ENCODE assay signal across 1 cellular context in the genomic region with DNA sequence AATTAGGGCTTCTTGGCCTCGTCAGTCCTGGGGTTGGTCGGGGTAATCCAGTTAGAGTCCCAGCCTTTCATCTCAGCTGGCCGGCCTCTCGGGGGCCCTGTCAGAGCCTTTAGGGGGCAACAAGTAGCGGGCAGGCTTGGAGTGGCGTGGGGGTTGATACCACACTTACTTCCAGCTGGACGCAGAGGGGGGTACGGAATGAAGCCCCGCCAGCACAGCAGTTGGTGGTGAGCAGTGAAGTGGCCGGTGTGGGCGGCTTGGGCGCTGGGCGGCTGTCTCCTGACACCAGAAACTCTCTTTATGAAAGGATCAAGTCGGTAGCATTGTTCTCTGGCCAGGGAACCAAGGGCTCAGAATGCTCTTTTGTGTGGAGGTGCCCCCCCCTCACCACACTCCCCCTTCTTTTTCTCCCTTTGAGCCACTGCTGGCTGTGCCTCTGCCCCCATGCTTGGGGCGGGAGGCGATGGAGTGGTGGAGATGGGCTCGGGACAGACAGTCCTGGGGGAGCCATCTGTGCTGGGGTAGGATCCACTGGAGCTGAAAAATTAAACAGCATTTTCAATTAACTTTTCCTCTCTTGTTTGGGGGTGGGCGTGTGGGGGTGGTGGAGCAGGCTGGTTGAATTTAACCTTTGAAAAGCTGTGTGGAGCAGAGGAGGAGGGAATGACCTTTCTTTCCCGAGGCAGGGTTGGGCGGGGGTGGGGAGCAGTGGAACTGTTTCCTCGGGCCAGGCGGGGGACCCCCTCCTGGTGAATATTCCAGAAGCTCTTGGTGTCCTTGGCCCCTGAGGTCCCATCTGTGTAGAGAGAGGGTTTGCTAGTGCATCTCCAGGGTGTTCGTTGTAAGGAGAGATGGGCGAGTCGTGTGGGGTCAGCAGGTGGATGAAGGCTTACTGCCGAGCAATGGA.
A peak's percentile ranks its signal among the peaks of the same experiment; 100 is the strongest.
TF ChIP-seq lines count a peak whose summit lies in the region.

No MANE protein-coding gene starts in this region.

TF ChIP-seq in H1, 55 proteins besides CTCF, POLR2A, EP300 and RAD21:
- TF ChIP-seq TCF12 (IDR thresholded peaks at IDR 0.05; ENCODE audit: low read depth, low read length) (peak; percentile 53; the same call in 1 of the 2 replicates), ASH2L (IDR thresholded peaks at IDR 0.05; ENCODE audit: low read length) (no peak), KDM1A (IDR thresholded peaks at IDR 0.05; ENCODE audit: borderline replicate concordance, low read length) (0 out of 2 replicates have a peak, but pooled peaks have one; percentile 18), KDM4A (IDR thresholded peaks at IDR 0.05; ENCODE audit: low read depth, low read length, severe bottlenecking) (peak; percentile 31), SIN3A (conservative IDR thresholded peaks at IDR 0.05 in 1 of 2, IDR thresholded peaks at IDR 0.05 in 1 of 2; ENCODE audit: low read depth in 1 of 2, low read length in 2 of 2) (peak in 1 of 2 experiments; percentile 40; a peak in 1 of 4 replicates), JUND (IDR thresholded peaks at IDR 0.05; ENCODE audit: low read length) (0 out of 2 replicates have a peak, but pooled peaks have one; percentile 23), HDAC2 (IDR thresholded peaks at IDR 0.05; ENCODE audit: borderline replicate concordance in 1 of 2, low read depth in 2 of 2, low read length in 2 of 2) (peak in 1 of 2 experiments; percentile 21; a peak in 1 of 4 replicates)
- TF ChIP-seq, protein P1, sequence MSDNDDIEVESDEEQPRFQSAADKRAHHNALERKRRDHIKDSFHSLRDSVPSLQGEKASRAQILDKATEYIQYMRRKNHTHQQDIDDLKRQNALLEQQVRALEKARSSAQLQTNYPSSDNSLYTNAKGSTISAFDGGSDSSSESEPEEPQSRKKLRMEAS (IDR thresholded peaks at IDR 0.05) = 0 out of 2 replicates have a peak, but pooled peaks have one; percentile 30
- TF ChIP-seq, protein P2, sequence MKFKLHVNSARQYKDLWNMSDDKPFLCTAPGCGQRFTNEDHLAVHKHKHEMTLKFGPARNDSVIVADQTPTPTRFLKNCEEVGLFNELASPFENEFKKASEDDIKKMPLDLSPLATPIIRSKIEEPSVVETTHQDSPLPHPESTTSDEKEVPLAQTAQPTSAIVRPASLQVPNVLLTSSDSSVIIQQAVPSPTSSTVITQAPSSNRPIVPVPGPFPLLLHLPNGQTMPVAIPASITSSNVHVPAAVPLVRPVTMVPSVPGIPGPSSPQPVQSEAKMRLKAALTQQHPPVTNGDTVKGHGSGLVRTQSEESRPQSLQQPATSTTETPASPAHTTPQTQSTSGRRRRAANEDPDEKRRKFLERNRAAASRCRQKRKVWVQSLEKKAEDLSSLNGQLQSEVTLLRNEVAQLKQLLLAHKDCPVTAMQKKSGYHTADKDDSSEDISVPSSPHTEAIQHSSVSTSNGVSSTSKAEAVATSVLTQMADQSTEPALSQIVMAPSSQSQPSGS (IDR thresholded peaks at IDR 0.05; ENCODE audit: low read length) = no peak
